1 cellular context compared by ENCODE assay signal in the genomic region with DNA sequence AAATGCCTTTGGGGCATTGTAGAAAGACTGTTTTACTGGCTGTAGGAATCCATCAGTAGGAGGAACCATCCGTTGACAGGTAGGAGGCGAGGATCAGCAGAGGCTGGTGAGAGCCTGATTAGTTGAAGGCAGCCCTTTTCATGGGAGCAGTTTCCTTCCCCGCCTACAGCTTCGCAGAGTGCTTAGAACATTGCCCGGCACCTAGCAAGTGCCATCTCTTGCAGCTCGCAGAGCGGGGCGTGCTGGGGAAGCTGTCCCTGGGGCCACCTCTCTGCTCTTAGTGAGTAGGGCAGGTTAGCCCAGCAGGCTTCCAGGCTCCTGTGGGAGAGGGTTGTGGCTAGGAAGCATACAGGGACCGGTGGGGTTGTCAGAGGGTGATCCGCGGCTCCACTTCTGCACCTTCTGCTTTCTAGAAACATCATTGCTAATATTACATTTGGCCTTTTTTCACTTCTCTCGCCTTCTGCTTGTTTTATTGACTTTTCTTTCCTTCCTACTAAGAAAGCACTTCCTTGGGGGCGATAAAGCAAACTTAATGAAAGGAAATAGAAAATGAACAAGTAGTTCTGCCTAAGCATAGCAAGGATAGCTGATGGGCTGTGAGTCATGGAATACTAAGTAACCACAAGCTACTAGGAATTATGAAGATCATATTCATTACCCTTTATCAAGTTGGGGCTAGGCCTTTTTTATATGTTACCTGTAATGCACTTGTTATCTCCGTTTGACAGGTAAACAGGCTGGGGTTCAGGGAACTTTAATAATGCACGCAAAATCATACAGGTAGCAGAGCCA.
TF ChIP-seq lines count a peak whose summit lies in the region.

No MANE protein-coding gene starts in this region.

TF ChIP-seq in HEK293, 187 proteins besides CTCF, POLR2A, EP300 and RAD21 (continued from another document):
- TF ChIP-seq ZNF555 (tag by site-specific recombination; conservative IDR thresholded peaks at IDR 0.05) (no peak), ZNF544 (tag by site-specific recombination; IDR thresholded peaks at IDR 0.05) (no peak), ZNF366 (tag by site-specific recombination; conservative IDR thresholded peaks at IDR 0.05) (no peak), ZFHX2 (tag by site-specific recombination; conservative IDR thresholded peaks at IDR 0.05) (peak; percentile 28), EGR2 (tag by site-specific recombination; IDR thresholded peaks at IDR 0.05; ENCODE audit: low read depth) (peak; percentile 66)
